ENCODE assay signal across 8 cellular contexts in genomic region chr6:3022765-3023662, GRCh38. TPM values are rescaled to one million over a fixed set of nuclear protein-coding genes. Genes with fewer than 3 reads are reported as not detected.
DNase-seq lines count a peak whose midpoint lies in the region; ATAC-seq and TF ChIP-seq lines count a peak whose summit lies in the region.

No MANE protein-coding gene starts in this region.

- ATAC-seq in heart right ventricle (peak in 5 of 8 donors; percentile 9 to 43 (median 21)), HG03442 (IDR thresholded peaks at IDR 0.05; ENCODE audit: unreplicated experiment) (no peak), HG02970 (IDR thresholded peaks at IDR 0.05; ENCODE audit: low FRiP score, unreplicated experiment) (no peak), GM19023 (IDR thresholded peaks at IDR 0.05; ENCODE audit: unreplicated experiment) (no peak)

- H3K9me3 ChIP-seq in heart right ventricle = no peaks in the 10 kb centered on the region

- H3K27ac ChIP-seq in heart right ventricle = peak overlapping the region; percentile 73 to 96 (median 91)

- H3K27me3 ChIP-seq in heart right ventricle = no peaks in the 10 kb centered on the region

- intact Hi-C loops in heart right ventricle (cut with DNase I) = loop anchor here in 2 of 10 donors (1.0 to 2.0 kb wide), 2 partner anchors 24 to 30 kb away; partner anchors contain the start of gene NQO2 (in 1 of the 2)

- DNase-seq in GF-D8 (lab: John Stamatoyannopoulos, UW) = peak; percentile 70
- peak; percentile 70 to 71 for DNase-seq in Kasumi-1 (lab: John Stamatoyannopoulos, UW)
- DNase-seq in activated T-cell treated with anti-CD3 and anti-CD28 coated beads for 4 hours = peak; percentile 23
- DNase-seq in heart right ventricle = peak; percentile 26 to 29
- DNase-seq in stimulated activated CD4-positive, alpha-beta T cell treated with anti-CD3 and anti-CD28 coated beads, Interleukin-2, amount 100 ng/mL, for 48 hours = peak; percentile 15 to 33

- peaks cover 0 to 64% (median 26%) of the 10 kb centered on the region in 9 donors for H3K4me1 ChIP-seq in heart right ventricle

- peak overlapping the region; percentile 34 to 67 (median 56) for H3K4me3 ChIP-seq in heart right ventricle

- WGBS in heart right ventricle, 2 donors = 38 to 64% methylated on average over 26 of the region's 26 CpGs

- no peak for TF ChIP-seq CTCF in heart right ventricle (IDR thresholded peaks at IDR 0.05)

- peaks cover 0 to 26% (median 4%) of the 10 kb centered on the region in 9 donors for H3K36me3 ChIP-seq in heart right ventricle

RNA-seq across cellular contexts. Expression of gene NQO2, which starts 23.3 kb away (rescaled TPM):
- total RNA-seq in heart right ventricle = 10 to 100 TPM; 29.5 to 88.4 (median 48.2) TPM
- 100 to 1,000 TPM in 1 of 2 donors, 10 to 100 TPM in 1; 52.3 to 107 TPM for polyA plus RNA-seq in heart right ventricle

RNA-seq across cellular contexts. Expression of gene RIPK1, which starts 45.3 kb away (rescaled TPM):
- total RNA-seq in heart right ventricle = 10 to 100 TPM in 2 of 10 donors, 1 to 10 TPM in 8; 5.1 to 12.2 (median 6.4) TPM
- polyA plus RNA-seq in heart right ventricle = 10 to 100 TPM in 1 of 2 donors, 1 to 10 TPM in 1; 6.1 to 12.9 TPM

RNA-seq across cellular contexts. Expression of gene SERPINB6, which starts 51.6 kb away (rescaled TPM):
- total RNA-seq in heart right ventricle = 100 to 1,000 TPM; 163 to 261 (median 183) TPM
- 100 to 1,000 TPM; 138 to 153 TPM for polyA plus RNA-seq in heart right ventricle

Comparison
In these comparisons a context has a peak if more than half of its experiments do, and no peak if none do; other contexts are left out.
1. ATAC-seq: peak in heart right ventricle (5 of 8); none in HG03442 (single experiment), HG02970 (single experiment) and GM19023 (single experiment).
2. Peak in every context shown above with its lines, with median percentiles within 50 percentile points of each other: DNase-seq.